1 cellular context compared by ENCODE assay signal in the genomic region with DNA sequence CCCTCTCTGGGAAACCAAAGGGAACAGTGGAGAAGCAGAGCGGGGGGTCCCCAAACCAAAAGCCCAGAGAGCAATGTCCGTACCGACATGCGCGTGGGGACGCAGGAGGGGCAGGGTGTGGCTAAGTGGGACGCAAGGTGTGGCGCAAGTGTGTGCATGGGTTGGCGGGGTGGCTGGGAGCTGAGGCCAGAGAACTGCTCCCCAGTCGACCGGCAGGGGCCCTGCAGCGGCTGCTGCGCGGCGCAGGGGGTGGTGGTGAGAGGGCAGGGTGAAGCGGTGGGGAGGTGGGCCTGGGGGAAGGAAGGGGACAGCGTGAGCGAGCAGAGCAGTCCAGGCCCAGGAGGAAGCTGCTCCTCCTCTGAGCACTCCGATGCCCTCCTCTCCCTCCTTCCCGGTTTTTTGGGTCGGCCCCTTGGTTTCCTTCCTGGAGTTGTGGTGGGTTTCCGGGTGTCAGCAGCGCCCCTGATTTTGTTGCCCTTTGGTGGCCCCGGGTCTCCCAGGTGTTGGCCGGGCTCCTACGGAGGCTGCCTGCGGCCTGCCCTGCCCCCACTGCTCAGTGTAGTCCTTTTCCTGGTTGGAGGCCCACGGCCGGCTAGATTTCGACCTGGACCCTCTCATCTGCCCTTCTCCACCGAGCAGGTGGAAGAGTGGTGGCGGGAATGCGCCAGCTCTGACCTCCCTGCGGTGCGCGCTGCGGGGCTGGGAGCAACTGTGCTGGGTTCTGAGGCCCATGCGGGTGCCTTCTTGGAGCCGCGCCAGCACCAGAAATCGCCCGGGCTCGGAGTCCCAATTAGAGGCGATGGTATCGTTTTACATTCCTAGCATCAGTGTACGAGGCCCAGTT.
TF ChIP-seq lines count a peak whose summit lies in the region.

No MANE protein-coding gene starts in this region.

TF ChIP-seq in H1, 55 proteins besides CTCF, POLR2A, EP300 and RAD21:
- TF ChIP-seq, protein P1, sequence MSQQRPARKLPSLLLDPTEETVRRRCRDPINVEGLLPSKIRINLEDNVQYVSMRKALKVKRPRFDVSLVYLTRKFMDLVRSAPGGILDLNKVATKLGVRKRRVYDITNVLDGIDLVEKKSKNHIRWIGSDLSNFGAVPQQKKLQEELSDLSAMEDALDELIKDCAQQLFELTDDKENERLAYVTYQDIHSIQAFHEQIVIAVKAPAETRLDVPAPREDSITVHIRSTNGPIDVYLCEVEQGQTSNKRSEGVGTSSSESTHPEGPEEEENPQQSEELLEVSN (IDR thresholded peaks at IDR 0.05), result peak; percentile 95
- TF ChIP-seq FOSL1 (IDR thresholded peaks at IDR 0.05; ENCODE audit: insufficient read depth, low read depth, low read length) (no peak), ASH2L (IDR thresholded peaks at IDR 0.05; ENCODE audit: low read length) (peak; percentile 26)
- TF ChIP-seq, protein P2, sequence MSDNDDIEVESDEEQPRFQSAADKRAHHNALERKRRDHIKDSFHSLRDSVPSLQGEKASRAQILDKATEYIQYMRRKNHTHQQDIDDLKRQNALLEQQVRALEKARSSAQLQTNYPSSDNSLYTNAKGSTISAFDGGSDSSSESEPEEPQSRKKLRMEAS (IDR thresholded peaks at IDR 0.05), result peak; percentile 81
